10 cellular contexts compared by ENCODE assay signal in genomic region chr14:87952307-87953094, GRCh38.
DNase-seq lines count a peak whose midpoint lies in the region; ATAC-seq lines count a peak whose summit lies in the region.
"Had no signal": no experiment of that assay in that cellular context is flagged by ENCODE, and none has a peak within 500 bp of the region (broad histone marks: within the 10 kb centered on the region; RNA-seq: fewer than 3 reads in every experiment).

No MANE protein-coding gene starts in this region.

- peak overlapping the region; percentile 46 for H3K27ac ChIP-seq in effector memory CD4-positive, alpha-beta T cell (ENCODE audit: insufficient read depth, low read length, poor library complexity, severe bottlenecking)

- peaks cover 18% of the 10 kb centered on the region for H3K4me1 ChIP-seq in effector memory CD4-positive, alpha-beta T cell (ENCODE audit: control insufficient read depth, insufficient read depth, low read length, poor library complexity, severe bottlenecking)

- ATAC-seq in GM18519 (IDR thresholded peaks at IDR 0.05; ENCODE audit: low FRiP score, unreplicated experiment) (peak; percentile 80), GM21447 (IDR thresholded peaks at IDR 0.05; ENCODE audit: unreplicated experiment) (peak; percentile 98), HG03354 (IDR thresholded peaks at IDR 0.05; ENCODE audit: poor library complexity, severe bottlenecking, unreplicated experiment) (peak; percentile 92)

- no peak for DNase-seq in effector memory CD4-positive, alpha-beta T cell
- DNase-seq in NCI-H1092 treated with DMSO at 0.1 percent for 48 hours (lab: John Stamatoyannopoulos, UW) (no peak), KBM-7 (no peak), globus pallidus (ENCODE audit: low spot score) (no peak), NCI-H187 (lab: John Stamatoyannopoulos, UW) (no peak)
- DNase-seq: dermis blood vessel endothelial cell, NCI-H1105 had no signal

- in situ Hi-C loops in KBM-7 (cut with MboI; ENCODE audit: low pct_unique_long_range_greater_than_20kb, low sequenced_read_pairs): no loop called here

- no peaks in the 10 kb centered on the region for H3K36me3 ChIP-seq in effector memory CD4-positive, alpha-beta T cell (ENCODE audit: control insufficient read depth, insufficient read depth, low read length)

- H3K9me3 ChIP-seq in effector memory CD4-positive, alpha-beta T cell (ENCODE audit: control insufficient read depth, low read length): no peaks in the 10 kb centered on the region

- H3K27me3 ChIP-seq in effector memory CD4-positive, alpha-beta T cell (replicated peaks; ENCODE audit: control insufficient read depth, insufficient read depth, low read length, poor library complexity, severe bottlenecking): no peaks in the 10 kb centered on the region

- H3K4me3 ChIP-seq in effector memory CD4-positive, alpha-beta T cell (ENCODE audit: insufficient read depth, low read depth, low read length, poor library complexity, severe bottlenecking): peak overlapping the region; percentile 14
